Comparison of ENCODE assay signal across 1 cellular context in genomic region chr5:149410071-149410470, GRCh38.
TF ChIP-seq lines count a peak whose summit lies in the region.

No MANE protein-coding gene starts in this region.

TF ChIP-seq in HEK293, 187 proteins besides CTCF, POLR2A, EP300 and RAD21:
- no peak for TF ChIP-seq ZNF221 (tag by site-specific recombination; IDR thresholded peaks at IDR 0.05; ENCODE audit: borderline replicate concordance)
- TF ChIP-seq ZNF654 (tag by site-specific recombination; IDR thresholded peaks at IDR 0.05; ENCODE audit: low read depth), result no peak
- TF ChIP-seq GLIS1 (tag by site-specific recombination; IDR thresholded peaks at IDR 0.05), result 0 out of 2 replicates have a peak, but pooled peaks have one; percentile 4
- TF ChIP-seq ZNF600 (tag by site-specific recombination; IDR thresholded peaks at IDR 0.05), result no peak
